Comparison of ENCODE assay signal across 1 cellular context in genomic region chr5:168299372-168299771, GRCh38.
TF ChIP-seq lines count a peak whose summit lies in the region.

No MANE protein-coding gene starts in this region.

TF ChIP-seq in IMR-90, 13 proteins besides CTCF, POLR2A, EP300 and RAD21 (continued from another document):
- TF ChIP-seq, protein P1, sequence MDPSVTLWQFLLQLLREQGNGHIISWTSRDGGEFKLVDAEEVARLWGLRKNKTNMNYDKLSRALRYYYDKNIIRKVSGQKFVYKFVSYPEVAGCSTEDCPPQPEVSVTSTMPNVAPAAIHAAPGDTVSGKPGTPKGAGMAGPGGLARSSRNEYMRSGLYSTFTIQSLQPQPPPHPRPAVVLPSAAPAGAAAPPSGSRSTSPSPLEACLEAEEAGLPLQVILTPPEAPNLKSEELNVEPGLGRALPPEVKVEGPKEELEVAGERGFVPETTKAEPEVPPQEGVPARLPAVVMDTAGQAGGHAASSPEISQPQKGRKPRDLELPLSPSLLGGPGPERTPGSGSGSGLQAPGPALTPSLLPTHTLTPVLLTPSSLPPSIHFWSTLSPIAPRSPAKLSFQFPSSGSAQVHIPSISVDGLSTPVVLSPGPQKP (IDR thresholded peaks at IDR 0.05; ENCODE audit: borderline replicate concordance, low read depth, low read length) = no peak
- no peak for TF ChIP-seq MAFK (IDR thresholded peaks at IDR 0.05; ENCODE audit: low read depth, low read length)
- TF ChIP-seq CEBPB (IDR thresholded peaks at IDR 0.05; ENCODE audit: low read depth, low read length) = no peak
- TF ChIP-seq MXI1 (IDR thresholded peaks at IDR 0.05; ENCODE audit: borderline replicate concordance, low read depth, low read length) = no peak
- TF ChIP-seq RCOR1 (IDR thresholded peaks at IDR 0.05; ENCODE audit: insufficient replicate concordance, low read length) = no peak
TF ChIP-seq in IMR-90: peak in this region for 0.
